ENCODE assay signal across 20 cellular contexts in genomic region chr6:53258076-53258773, GRCh38.
"Had no signal": no experiment of that assay in that cellular context is flagged by ENCODE, and none has a peak within 500 bp of the region (broad histone marks: within the 10 kb centered on the region; RNA-seq: fewer than 3 reads in every experiment).

No MANE protein-coding gene starts in this region.

- H3K27ac Mint-ChIP-seq: activated CD4-positive, alpha-beta memory T cell treated with anti-CD3 and anti-CD28 coated beads for 36 hours had no signal

- H3K27ac ChIP-seq: brain microvascular endothelial cell, coronary artery, esophagus squamous epithelium, transverse colon had no signal

- DNase-seq: activated CD4-positive, alpha-beta memory T cell treated with anti-CD3 and anti-CD28 coated beads for 36 hours; activated CD4-positive, alpha-beta T cell treated with anti-CD3 and anti-CD28 coated beads for 1 hour; activated CD8-positive, alpha-beta memory T cell treated with anti-CD3 and anti-CD28 coated beads, Interleukin-2, amount 50 U/mL, for 4 hours; activated gamma-delta T cell treated with Interleukin-2 at 50 U/mL for 16 hours; activated T-cell treated with anti-CD3 and anti-CD28 coated beads, Interleukin-2, amount 50 U/mL, for 48 hours; anterior cingulate cortex; brain microvascular endothelial cell; esophagus squamous epithelium; head of caudate nucleus; left cardiac atrium; naive thymus-derived CD4-positive, alpha-beta T cell; posterior cingulate gyrus; stimulated activated CD4-positive, alpha-beta T cell treated with anti-CD3 and anti-CD28 coated beads, Interleukin-4, amount 100 ng/mL, for 1 hour; stimulated activated naive CD8-positive, alpha-beta T cell treated with anti-CD3 and anti-CD28 coated beads, Interleukin-15, Interleukin-2, amounts not matched to agents 100 U/mL and 50 U/mL, for 24 hours; T-helper 9 cell; transverse colon had no signal

- H3K27me3 ChIP-seq: brain microvascular endothelial cell, esophagus squamous epithelium, transverse colon had no signal

- H3K9me3 ChIP-seq: esophagus squamous epithelium, transverse colon had no signal

- ATAC-seq: naive thymus-derived CD4-positive, alpha-beta T cell; stimulated activated naive CD8-positive, alpha-beta T cell treated with anti-CD3 and anti-CD28 coated beads, Interleukin-15, Interleukin-2, amounts not matched to agents 100 U/mL and 50 U/mL, for 24 hours had no signal

- FAIRE-seq: endothelial cell of umbilical vein had no signal

- H3K36me3 ChIP-seq: transverse colon had no signal

- H3K9me3 Mint-ChIP-seq: activated CD4-positive, alpha-beta memory T cell treated with anti-CD3 and anti-CD28 coated beads for 36 hours; central memory CD8-positive, alpha-beta T cell had no signal

- H3K4me3 ChIP-seq: coronary artery, esophagus squamous epithelium, lung, transverse colon had no signal

- H3K4me3 Mint-ChIP-seq: activated CD4-positive, alpha-beta memory T cell treated with anti-CD3 and anti-CD28 coated beads for 36 hours; central memory CD8-positive, alpha-beta T cell; naive thymus-derived CD4-positive, alpha-beta T cell had no signal

- H3K4me1 ChIP-seq: esophagus squamous epithelium, transverse colon had no signal

- H3K27me3 Mint-ChIP-seq: activated CD4-positive, alpha-beta memory T cell treated with anti-CD3 and anti-CD28 coated beads for 36 hours; central memory CD8-positive, alpha-beta T cell; naive thymus-derived CD4-positive, alpha-beta T cell had no signal

- H3K4me1 Mint-ChIP-seq: naive thymus-derived CD4-positive, alpha-beta T cell had no signal
